In genomic region chr16:56620311-56620897, GRCh38 we compare ENCODE assay signal across 3 cellular contexts.
TF ChIP-seq lines count a peak whose summit lies in the region.

No MANE protein-coding gene starts in this region.

TF ChIP-seq in HEK293, 187 proteins besides CTCF, POLR2A, EP300 and RAD21:
- TF ChIP-seq ZNF398 (tag by site-specific recombination; IDR thresholded peaks at IDR 0.05): peak; percentile 63
- TF ChIP-seq, protein P1, sequence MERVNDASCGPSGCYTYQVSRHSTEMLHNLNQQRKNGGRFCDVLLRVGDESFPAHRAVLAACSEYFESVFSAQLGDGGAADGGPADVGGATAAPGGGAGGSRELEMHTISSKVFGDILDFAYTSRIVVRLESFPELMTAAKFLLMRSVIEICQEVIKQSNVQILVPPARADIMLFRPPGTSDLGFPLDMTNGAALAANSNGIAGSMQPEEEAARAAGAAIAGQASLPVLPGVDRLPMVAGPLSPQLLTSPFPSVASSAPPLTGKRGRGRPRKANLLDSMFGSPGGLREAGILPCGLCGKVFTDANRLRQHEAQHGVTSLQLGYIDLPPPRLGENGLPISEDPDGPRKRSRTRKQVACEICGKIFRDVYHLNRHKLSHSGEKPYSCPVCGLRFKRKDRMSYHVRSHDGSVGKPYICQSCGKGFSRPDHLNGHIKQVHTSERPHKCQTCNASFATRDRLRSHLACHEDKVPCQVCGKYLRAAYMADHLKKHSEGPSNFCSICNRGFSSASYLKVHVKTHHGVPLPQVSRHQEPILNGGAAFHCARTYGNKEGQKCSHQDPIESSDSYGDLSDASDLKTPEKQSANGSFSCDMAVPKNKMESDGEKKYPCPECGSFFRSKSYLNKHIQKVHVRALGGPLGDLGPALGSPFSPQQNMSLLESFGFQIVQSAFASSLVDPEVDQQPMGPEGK (tag by site-specific recombination; IDR thresholded peaks at IDR 0.05): peak; percentile 31; the same call in 1 of the 2 replicates
- peak; percentile 61; the same call in 1 of the 2 replicates for TF ChIP-seq WT1 (tag by site-specific recombination; IDR thresholded peaks at IDR 0.05)
- TF ChIP-seq, protein P2, sequence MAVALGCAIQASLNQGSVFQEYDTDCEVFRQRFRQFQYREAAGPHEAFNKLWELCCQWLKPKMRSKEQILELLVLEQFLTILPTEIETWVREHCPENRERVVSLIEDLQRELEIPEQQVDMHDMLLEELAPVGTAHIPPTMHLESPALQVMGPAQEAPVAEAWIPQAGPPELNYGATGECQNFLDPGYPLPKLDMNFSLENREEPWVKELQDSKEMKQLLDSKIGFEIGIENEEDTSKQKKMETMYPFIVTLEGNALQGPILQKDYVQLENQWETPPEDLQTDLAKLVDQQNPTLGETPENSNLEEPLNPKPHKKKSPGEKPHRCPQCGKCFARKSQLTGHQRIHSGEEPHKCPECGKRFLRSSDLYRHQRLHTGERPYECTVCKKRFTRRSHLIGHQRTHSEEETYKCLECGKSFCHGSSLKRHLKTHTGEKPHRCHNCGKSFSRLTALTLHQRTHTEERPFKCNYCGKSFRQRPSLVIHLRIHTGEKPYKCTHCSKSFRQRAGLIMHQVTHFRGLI (tag by site-specific recombination; IDR thresholded peaks at IDR 0.05): peak; percentile 22; the same call in 1 of the 2 replicates
- TF ChIP-seq ZFHX2 (tag by site-specific recombination; conservative IDR thresholded peaks at IDR 0.05): 0 out of 2 replicates have a peak, but pooled peaks have one; percentile 13
- TF ChIP-seq ZFP37 (tag by site-specific recombination; IDR thresholded peaks at IDR 0.05): no peak
- TF ChIP-seq KLF9 (tag by site-specific recombination; IDR thresholded peaks at IDR 0.05; ENCODE audit: low read depth): 0 out of 2 replicates have a peak, but pooled peaks have one; percentile 14
- TF ChIP-seq GLIS1 (tag by site-specific recombination; IDR thresholded peaks at IDR 0.05): peak; percentile 68
- peak; percentile 80 for TF ChIP-seq ZNF366 (tag by site-specific recombination; conservative IDR thresholded peaks at IDR 0.05)
- no peak for TF ChIP-seq ZNF621 (tag by site-specific recombination; IDR thresholded peaks at IDR 0.05)

TF ChIP-seq in IMR-90, 13 proteins besides CTCF, POLR2A, EP300 and RAD21:
- no peak for TF ChIP-seq MXI1 (IDR thresholded peaks at IDR 0.05; ENCODE audit: borderline replicate concordance, low read depth, low read length)
- TF ChIP-seq USF2 (IDR thresholded peaks at IDR 0.05; ENCODE audit: low read depth, low read length): no peak
- TF ChIP-seq CEBPB (IDR thresholded peaks at IDR 0.05; ENCODE audit: low read depth, low read length): no peak
- TF ChIP-seq RCOR1 (IDR thresholded peaks at IDR 0.05; ENCODE audit: insufficient replicate concordance, low read length): no peak
- no peak for TF ChIP-seq FOS (IDR thresholded peaks at IDR 0.05; ENCODE audit: low read depth, low read length)
- no peak for TF ChIP-seq BHLHE40 (IDR thresholded peaks at IDR 0.05; ENCODE audit: low read depth, low read length)
- no peak for TF ChIP-seq CHD1 (IDR thresholded peaks at IDR 0.05; ENCODE audit: low read depth, low read length)
- no peak for TF ChIP-seq ELK1 (IDR thresholded peaks at IDR 0.05; ENCODE audit: borderline replicate concordance, low read depth, low read length)

TF ChIP-seq in H1, 55 proteins besides CTCF, POLR2A, EP300 and RAD21:
- TF ChIP-seq USF2 (IDR thresholded peaks at IDR 0.05; ENCODE audit: low read length) (no peak), POLR2AphosphoS5 (IDR thresholded peaks at IDR 0.05; ENCODE audit: low read depth, low read length) (no peak), CBX8 (IDR thresholded peaks at IDR 0.05; ENCODE audit: borderline replicate concordance, low read depth, low read length) (no peak), HDAC2 (IDR thresholded peaks at IDR 0.05; ENCODE audit: borderline replicate concordance in 1 of 2, low read depth in 2 of 2, low read length in 2 of 2) (no peak), SUZ12 (IDR thresholded peaks at IDR 0.05; ENCODE audit: low read length) (no peak), CBX5 (IDR thresholded peaks at IDR 0.05; ENCODE audit: low read depth, low read length) (no peak), KDM5A (IDR thresholded peaks at IDR 0.05; ENCODE audit: low read length) (no peak), GABPA (IDR thresholded peaks at IDR 0.05; ENCODE audit: borderline replicate concordance, insufficient read depth, low read length) (no peak), PHF8 (conservative IDR thresholded peaks at IDR 0.05; ENCODE audit: low read depth, low read length) (no peak), RFX5 (IDR thresholded peaks at IDR 0.05; ENCODE audit: borderline replicate concordance, low read depth, low read length) (no peak), TBP (IDR thresholded peaks at IDR 0.05; ENCODE audit: low read depth, low read length) (no peak)
